23 cellular contexts compared by ENCODE assay signal in the genomic region with DNA sequence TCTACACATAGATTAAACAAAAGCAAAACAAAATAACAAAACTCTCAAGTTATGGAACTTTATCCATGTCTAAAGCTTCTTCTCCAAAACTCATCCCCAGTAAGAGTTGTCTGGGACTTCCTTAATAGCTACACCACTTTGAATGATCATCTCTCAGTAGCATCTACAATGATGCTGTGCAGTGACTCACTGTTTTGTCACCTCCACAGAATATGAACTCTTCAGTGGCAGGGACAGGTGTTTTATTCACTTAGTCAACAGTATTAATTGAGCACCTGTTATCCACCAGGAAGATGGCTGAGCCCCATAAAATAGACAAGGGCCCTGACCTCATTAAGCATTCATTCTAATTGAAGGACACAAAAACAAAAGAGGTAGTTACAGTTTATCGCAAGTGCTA.
"Had no signal": no experiment of that assay in that cellular context is flagged by ENCODE, and none has a peak within 500 bp of the region (broad histone marks: within the 10 kb centered on the region; RNA-seq: fewer than 3 reads in every experiment).

No MANE protein-coding gene starts in this region.

- H3K9me3 ChIP-seq: heart left ventricle, mucosa of descending colon, sigmoid colon, upper lobe of left lung had no signal

- H3K27ac ChIP-seq: coronary artery, heart left ventricle, sigmoid colon, upper lobe of left lung had no signal

- ATAC-seq: activated CD8-positive, alpha-beta memory T cell treated with anti-CD3 and anti-CD28 coated beads, Interleukin-2, amount 10 ng/mL, durations not matched to agents 7 days and 5 days; activated CD8-positive, alpha-beta T cell treated with anti-CD3 and anti-CD28 coated beads for 36 hours; heart left ventricle; left colon; mucosa of descending colon had no signal

- DNase-seq: activated CD4-positive, alpha-beta T cell treated with anti-CD3 and anti-CD28 coated beads for 48 hours; activated CD8-positive, alpha-beta memory T cell treated with anti-CD3 and anti-CD28 coated beads, Interleukin-2, amount 10 ng/mL, durations not matched to agents 7 days and 5 days; activated CD8-positive, alpha-beta T cell treated with anti-CD3 and anti-CD28 coated beads for 36 hours; activated effector memory CD4-positive, alpha-beta T cell treated with Interleukin-2 at 50 U/mL for 16 hours; activated naive CD4-positive, alpha-beta T cell treated with anti-CD3 and anti-CD28 coated beads for 36 hours; activated naive CD8-positive, alpha-beta T cell treated with anti-CD3 and anti-CD28 coated beads, Interleukin-2, amount 10 ng/mL, durations not matched to agents 7 days and 5 days; amniotic stem cell; cerebellar nuclear complex; heart left ventricle; islet precursor cell; left colon; mesendoderm; mucosa of descending colon; naive B cell; occipital lobe; sigmoid colon; stimulated activated CD4-positive, alpha-beta T cell treated with anti-CD3 and anti-CD28 coated beads, Interleukin-2, amount 100 ng/mL, for 48 hours; stimulated activated CD8-positive, alpha-beta memory T cell treated with anti-CD3 and anti-CD28 coated beads, Interleukin-4, amount 100 ng/mL, for 48 hours; stimulated activated naive CD4-positive, alpha-beta T cell treated with Interleukin-2 at 50 U/mL for 16 hours; T-helper 1 cell; T-helper 9 cell; upper lobe of left lung had no signal

- H3K9me3 Mint-ChIP-seq: activated CD8-positive, alpha-beta T cell treated with anti-CD3 and anti-CD28 coated beads for 36 hours; activated naive CD4-positive, alpha-beta T cell treated with anti-CD3 and anti-CD28 coated beads for 36 hours had no signal

- H3K4me1 ChIP-seq: sigmoid colon had no signal

- H3K4me3 Mint-ChIP-seq: activated CD8-positive, alpha-beta memory T cell treated with anti-CD3 and anti-CD28 coated beads, Interleukin-2, amount 10 ng/mL, durations not matched to agents 7 days and 5 days; activated CD8-positive, alpha-beta T cell treated with anti-CD3 and anti-CD28 coated beads for 36 hours; activated naive CD4-positive, alpha-beta T cell treated with anti-CD3 and anti-CD28 coated beads for 36 hours; activated naive CD8-positive, alpha-beta T cell treated with anti-CD3 and anti-CD28 coated beads, Interleukin-2, amount 10 ng/mL, durations not matched to agents 7 days and 5 days; naive B cell had no signal

- H3K4me3 ChIP-seq: coronary artery, heart left ventricle, mucosa of descending colon, sigmoid colon, upper lobe of left lung had no signal

- H3K27me3 ChIP-seq: heart left ventricle, sigmoid colon, upper lobe of left lung had no signal

- H3K27ac Mint-ChIP-seq: activated CD8-positive, alpha-beta memory T cell treated with anti-CD3 and anti-CD28 coated beads, Interleukin-2, amount 10 ng/mL, durations not matched to agents 7 days and 5 days; activated naive CD4-positive, alpha-beta T cell treated with anti-CD3 and anti-CD28 coated beads for 36 hours; activated naive CD8-positive, alpha-beta T cell treated with anti-CD3 and anti-CD28 coated beads, Interleukin-2, amount 10 ng/mL, durations not matched to agents 7 days and 5 days had no signal

- H3K27me3 Mint-ChIP-seq: activated CD8-positive, alpha-beta memory T cell treated with anti-CD3 and anti-CD28 coated beads, Interleukin-2, amount 10 ng/mL, durations not matched to agents 7 days and 5 days; activated CD8-positive, alpha-beta T cell treated with anti-CD3 and anti-CD28 coated beads for 36 hours; activated naive CD8-positive, alpha-beta T cell treated with anti-CD3 and anti-CD28 coated beads, Interleukin-2, amount 10 ng/mL, durations not matched to agents 7 days and 5 days; naive B cell had no signal

- H3K36me3 ChIP-seq: sigmoid colon had no signal
